11 cellular contexts compared by ENCODE assay signal in genomic region chr18:12321331-12321730, GRCh38. TPM values are rescaled to one million over a fixed set of nuclear protein-coding genes. Genes with fewer than 3 reads are reported as not detected.
DNase-seq lines count a peak whose midpoint lies in the region; ATAC-seq and TF ChIP-seq lines count a peak whose summit lies in the region.
"Had no signal": no experiment of that assay in that cellular context is flagged by ENCODE, and none has a peak within 500 bp of the region (broad histone marks: within the 10 kb centered on the region; RNA-seq: fewer than 3 reads in every experiment).

No MANE protein-coding gene starts in this region.

- peaks cover 9% of the 10 kb centered on the region; the same call in 1 of the 2 replicates for H3K4me1 ChIP-seq in IMR-90 (ENCODE audit: control insufficient read depth, insufficient read depth, low read length)
- H3K4me1 ChIP-seq in sigmoid colon, result peaks cover 0 to 48% (median 33%) of the 10 kb centered on the region in 4 donors

- no peak overlapping the region for H2BK5ac ChIP-seq in IMR-90 (ENCODE audit: low read depth, low read length, poor library complexity, severe bottlenecking)

- H2BK15ac ChIP-seq in IMR-90 (ENCODE audit: low read depth, low read length), result no peak overlapping the region

- 0 out of 2 replicates have a peak overlapping the region, but pooled peaks have one; percentile 66 for H3K23ac ChIP-seq in IMR-90 (ENCODE audit: low read depth, low read length)

- peaks cover 94% of the 10 kb centered on the region for H4K20me1 ChIP-seq in IMR-90 (ENCODE audit: insufficient read depth, low read length)

- TF ChIP-seq RAD21 in IMR-90 (IDR thresholded peaks at IDR 0.05; ENCODE audit: low read length), result no peak

- no peak overlapping the region for H2BK20ac ChIP-seq in IMR-90 (ENCODE audit: low read depth, low read length)

- no peak overlapping the region for H4K91ac ChIP-seq in IMR-90 (ENCODE audit: insufficient read depth, low read depth, low read length)

- ATAC-seq in GM19043 (IDR thresholded peaks at IDR 0.05; ENCODE audit: low read depth, unreplicated experiment), result peak; percentile 70
- ATAC-seq in HG02610 (IDR thresholded peaks at IDR 0.05; ENCODE audit: unreplicated experiment), result peak; percentile 66
- ATAC-seq in IMR-90 (ENCODE audit: low read depth), result 0 out of 2 replicates have a peak, but pooled peaks have one; percentile 8
- ATAC-seq: HCT116, PC-3 had no signal

- H3K36me3 ChIP-seq in IMR-90 (ENCODE audit: control insufficient read depth, insufficient read depth, low read length), result peaks cover 60% of the 10 kb centered on the region
- peaks cover 18 to 56% (median 29%) of the 10 kb centered on the region in 4 donors for H3K36me3 ChIP-seq in sigmoid colon
- H3K36me3 ChIP-seq in WERI-Rb-1, result peaks cover 16% of the 10 kb centered on the region

- H3K27me3 ChIP-seq in IMR-90 (ENCODE audit: control insufficient read depth, insufficient read depth, low read length), result no peaks in the 10 kb centered on the region
- H3K27me3 ChIP-seq in sigmoid colon, result no peaks in the 10 kb centered on the region
- H3K27me3 ChIP-seq in WERI-Rb-1 (ENCODE audit: insufficient read depth, low read depth, severe bottlenecking), result no peaks in the 10 kb centered on the region

- no peak for TF ChIP-seq CTCF in IMR-90 (conservative IDR thresholded peaks at IDR 0.05; ENCODE audit: low read depth, low read length)
- TF ChIP-seq CTCF in sigmoid colon (IDR thresholded peaks at IDR 0.05), result no peak
- TF ChIP-seq CTCF in WERI-Rb-1 (IDR thresholded peaks at IDR 0.05; ENCODE audit: low read depth, low read length), result no peak

- no peak for DNase-seq in IMR-90
- peak; percentile 45 for DNase-seq in sigmoid colon
- DNase-seq in WERI-Rb-1, result no peak
- DNase-seq in A172 (ENCODE audit: low spot score), result no peak
- no peak for DNase-seq in activated CD4-positive, CD25-positive, alpha-beta regulatory T cell treated with anti-CD3 and anti-CD28 coated beads, Interleukin-2, amount 50 U/mL, for 72 hours
- DNase-seq: endodermal cell, NCI-H1105, PC-3 had no signal

- H2AK9ac ChIP-seq in IMR-90 (replicated peaks; ENCODE audit: low read depth, low read length, poor library complexity), result no peak overlapping the region

- intact Hi-C loops in IMR-90 (cut with micrococcal nuclease), result no loop called here
- intact Hi-C loops in sigmoid colon (cut with DNase I), result no loop called here

- no peak overlapping the region for H3K4ac ChIP-seq in IMR-90 (ENCODE audit: low read depth, low read length)

- peaks cover 17% of the 10 kb centered on the region; the same call in 1 of the 2 replicates for H3K9me1 ChIP-seq in IMR-90 (ENCODE audit: insufficient read depth, low read length)

- H3K4me3 ChIP-seq in IMR-90 (ENCODE audit: insufficient read depth, low read depth, low read length) (no peak overlapping the region), sigmoid colon (no peak overlapping the region), WERI-Rb-1 (ENCODE audit: low read depth, low read length) (no peak overlapping the region)

- no peaks in the 10 kb centered on the region for H3K9me3 ChIP-seq in IMR-90 (ENCODE audit: control insufficient read depth, insufficient read depth, low read length)
- H3K9me3 ChIP-seq in sigmoid colon, result no peaks in the 10 kb centered on the region
- no peaks in the 10 kb centered on the region for H3K9me3 ChIP-seq in WERI-Rb-1 (ENCODE audit: severe bottlenecking)

- no peak overlapping the region for H3K18ac ChIP-seq in IMR-90 (ENCODE audit: low read depth, low read length)

- dilution Hi-C loops in IMR-90 (cut with HindIII; ENCODE audit: low sequenced_read_pairs, unreplicated experiment), result no loop called here

- POLR2A ChIA-PET in IMR-90 (lab: Charles Lee; ENCODE audit: unreplicated experiment), result no interaction called here

- H2BK120ac ChIP-seq in IMR-90 (ENCODE audit: low read depth, low read length), result no peak overlapping the region

- in situ Hi-C loops in IMR-90 (cut with MboI; ENCODE audit: low sequenced_read_pairs), result no loop called here

- H3K14ac ChIP-seq in IMR-90 (replicated peaks; ENCODE audit: low read depth, low read length), result no peak overlapping the region

- no peak for TF ChIP-seq EP300 in sigmoid colon (IDR thresholded peaks at IDR 0.05)

- BruUV-seq in IMR-90 (replicated peaks; lab: Mats Ljungman, UMichigan), result no TSS peak

- no peak overlapping the region for H3K9ac ChIP-seq in IMR-90 (ENCODE audit: low read depth, low read length)

- TF ChIP-seq POLR2A in IMR-90 (IDR thresholded peaks at IDR 0.05; ENCODE audit: low read depth, low read length), result no peak
- no peak for TF ChIP-seq POLR2A in sigmoid colon (IDR thresholded peaks at IDR 0.05)

- 90% methylated on average over 2 of the region's 4 CpGs; no CpG with 5 or more reads in 1 of the 2 experiments for WGBS in IMR-90 (ENCODE audit: extremely low coverage in 2 of 2, insufficient read length in 1 of 2), 2 experiments
- 64% methylated on average over 4 of the region's 4 CpGs for WGBS in sigmoid colon, 2 donors

- no peak overlapping the region for H4K8ac ChIP-seq in IMR-90 (ENCODE audit: low read depth in 2 of 2, low read length in 2 of 2)

- H3K27ac ChIP-seq in IMR-90 (ENCODE audit: insufficient read depth, low read length), result no peak overlapping the region
- H3K27ac ChIP-seq in sigmoid colon, result peak overlapping the region; percentile 5 to 41 (median 34)
- H3K27ac ChIP-seq in WERI-Rb-1, result no peak overlapping the region

- H2AFZ ChIP-seq in IMR-90 (replicated peaks; ENCODE audit: low read length, poor library complexity), result no peak overlapping the region

- no peak overlapping the region for H2AK5ac ChIP-seq in IMR-90 (ENCODE audit: low read depth, low read length)

- CTCF ChIA-PET in IMR-90 (lab: Yijun Ruan, JAX), result interaction anchor here (0.5 to 0.6 kb wide), 2 partner anchors 53 to 252 kb away, joined by 3 read pairs; no protein-coding TSS in a partner anchor

- peaks cover 32 to 59% of the 10 kb centered on the region in 2 experiments for H3K79me1 ChIP-seq in IMR-90 (ENCODE audit: low read depth in 1 of 2, low read length in 2 of 2)

- no peak overlapping the region for H3K56ac ChIP-seq in IMR-90 (ENCODE audit: extremely low read depth, insufficient read depth, low read length)

- H4K5ac ChIP-seq in IMR-90 (ENCODE audit: low read depth, low read length), result no peak overlapping the region

- no peak overlapping the region for H3K4me2 ChIP-seq in IMR-90 (ENCODE audit: low read depth, low read length)

TF ChIP-seq in IMR-90, 13 proteins besides CTCF, POLR2A, EP300 and RAD21:
- TF ChIP-seq CEBPB (IDR thresholded peaks at IDR 0.05; ENCODE audit: low read depth, low read length) (no peak), RCOR1 (IDR thresholded peaks at IDR 0.05; ENCODE audit: insufficient replicate concordance, low read length) (no peak), MXI1 (IDR thresholded peaks at IDR 0.05; ENCODE audit: borderline replicate concordance, low read depth, low read length) (no peak), FOS (IDR thresholded peaks at IDR 0.05; ENCODE audit: low read depth, low read length) (no peak), SMC3 (IDR thresholded peaks at IDR 0.05; ENCODE audit: low read depth, low read length) (no peak), CHD1 (IDR thresholded peaks at IDR 0.05; ENCODE audit: low read depth, low read length) (no peak), RFX5 (IDR thresholded peaks at IDR 0.05; ENCODE audit: low read depth, low read length) (no peak), USF2 (IDR thresholded peaks at IDR 0.05; ENCODE audit: low read depth, low read length) (no peak), NFE2L2 (IDR thresholded peaks at IDR 0.05; ENCODE audit: low read depth, low read length) (no peak), MAFK (IDR thresholded peaks at IDR 0.05; ENCODE audit: low read depth, low read length) (no peak), ELK1 (IDR thresholded peaks at IDR 0.05; ENCODE audit: borderline replicate concordance, low read depth, low read length) (no peak), MAZ (IDR thresholded peaks at IDR 0.05; ENCODE audit: borderline replicate concordance, low read depth, low read length) (no peak)

RNA-seq across cellular contexts. Expression of gene TUBB6, which starts 13.3 kb away (rescaled TPM):
- total RNA-seq in IMR-90 (2012; rRNA removed), result 927 and 997 TPM in 2 replicates
- polyA plus RNA-seq in IMR-90 (2012; rRNA removed), result 1,040 and 1,386 TPM in 2 replicates
- 740 and 1,531 TPM in 2 replicates for polyA plus RNA-seq in IMR-90 (2012; cell fraction: cytosol; rRNA removed)
- 748 and 1,694 TPM in 2 replicates for polyA plus RNA-seq in IMR-90 (2012; cell fraction: nucleus; rRNA removed; ENCODE audit: low replicate concordance)
- 100 to 1,000 TPM; 298 to 445 (median 376) TPM for total RNA-seq in sigmoid colon
- 10 to 100 TPM; 19.2 to 58.0 (median 42.6) TPM for polyA plus RNA-seq in sigmoid colon
- total RNA-seq in A172 (2014; rRNA removed; shearing (Covaris generic)), result 464 and 479 TPM in 2 replicates

RNA-seq across cellular contexts. Expression of gene AFG3L2, which starts 55.7 kb away (rescaled TPM):
- 37.6 and 65.5 TPM in 2 replicates for total RNA-seq in IMR-90 (2012; rRNA removed)
- 24.8 and 26.9 TPM in 2 replicates for polyA plus RNA-seq in IMR-90 (2012; rRNA removed)
- 8.9 and 15.8 TPM in 2 replicates for polyA plus RNA-seq in IMR-90 (2012; cell fraction: cytosol; rRNA removed)
- polyA plus RNA-seq in IMR-90 (2012; cell fraction: nucleus; rRNA removed; ENCODE audit: low replicate concordance), result 8.0 and 24.0 TPM in 2 replicates
- 10 to 100 TPM; 31.4 to 43.7 (median 38.2) TPM for total RNA-seq in sigmoid colon
- polyA plus RNA-seq in sigmoid colon, result 10 to 100 TPM; 46.2 to 56.6 (median 55.7) TPM
- total RNA-seq in A172 (2014; rRNA removed; shearing (Covaris generic)), result 94.3 and 98.5 TPM in 2 replicates

Comparison
In these comparisons a context has a peak if more than half of its experiments do, and no peak if none do; other contexts are left out.
1. ATAC-seq: peak in every context shown above with its lines; median percentile 70 in GM19043; 66 in HG02610; 8 in IMR-90.
2. H3K27ac ChIP-seq: peak in sigmoid colon (4 of 4); none in IMR-90 (single experiment) and WERI-Rb-1 (single experiment).